In the genomic region with DNA sequence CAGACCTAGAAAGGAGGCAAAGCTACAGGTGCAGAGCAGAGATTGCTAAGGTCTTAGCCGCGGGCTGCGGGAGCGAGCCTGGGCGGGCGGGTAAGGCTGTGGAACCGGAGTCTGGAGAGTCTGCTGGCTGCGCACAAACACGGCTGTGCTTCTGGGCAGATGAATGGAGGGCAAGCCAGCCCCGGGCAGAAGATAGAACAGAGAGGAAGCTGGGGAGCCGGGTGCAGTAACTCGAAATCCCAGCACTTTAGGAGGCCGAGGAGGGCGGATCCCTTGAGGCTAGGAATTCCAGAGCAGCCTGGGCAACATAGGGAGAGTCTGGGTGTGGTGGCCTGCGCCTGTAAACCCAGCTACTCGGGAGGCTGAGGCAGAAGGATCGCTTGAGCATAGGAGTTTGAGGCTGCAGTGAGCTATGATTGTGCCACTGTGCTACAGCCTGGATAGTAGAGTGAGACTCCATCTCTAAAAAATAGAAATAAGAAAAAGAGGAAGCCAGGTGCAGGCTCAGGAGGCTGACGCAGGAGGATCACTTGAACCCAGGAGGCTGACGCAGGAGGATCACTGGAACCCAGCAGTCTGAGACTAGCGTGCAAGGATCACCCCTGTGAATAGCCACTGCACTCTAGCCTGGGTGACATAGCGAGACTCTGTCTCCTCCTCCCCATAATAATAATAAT, we compare ENCODE assay signal across 11 cellular contexts. TPM values are rescaled to one million over a fixed set of nuclear protein-coding genes. Genes with fewer than 3 reads are reported as not detected.
A peak's percentile ranks its signal among the peaks of the same experiment; 100 is the strongest.
DNase-seq lines count a peak whose midpoint lies in the region; ATAC-seq lines count a peak whose summit lies in the region.
"Had no signal": no experiment of that assay in that cellular context is flagged by ENCODE, and none has a peak within 500 bp of the region (broad histone marks: within the 10 kb centered on the region; RNA-seq: fewer than 3 reads in every experiment).

No MANE protein-coding gene starts in this region.

- no peak overlapping the region for H3K4ac ChIP-seq in mesendoderm (ENCODE audit: low read depth, low read length)

- H3K4me3 Mint-ChIP-seq in CD8-positive, alpha-beta memory T cell: peak overlapping the region in 5 of 7 donors; percentile 32 to 73 (median 38)
- peak overlapping the region; percentile 16 for H3K4me3 Mint-ChIP-seq in activated naive CD8-positive, alpha-beta T cell treated with anti-CD3 and anti-CD28 coated beads, Interleukin-2, amount 10 ng/mL, durations not matched to agents 7 days and 5 days

- ATAC-seq in activated naive CD8-positive, alpha-beta T cell treated with anti-CD3 and anti-CD28 coated beads, Interleukin-2, amount 10 ng/mL, durations not matched to agents 7 days and 5 days (ENCODE audit: low read depth): peak; percentile 1
- no peak for ATAC-seq in HG03521 (IDR thresholded peaks at IDR 0.05; ENCODE audit: unreplicated experiment)

- 0 out of 22 replicates have a peak, but pooled peaks cover 0 to 5% (median 0%) of the 10 kb centered on the region in 11 experiments for H3K36me3 ChIP-seq in BLaER1 treated with 17β-estradiol and CSF1 and Interleukin-3, amounts not matched to agents 10 nM and 100 nM
- H3K36me3 ChIP-seq in CD8-positive, alpha-beta memory T cell (ENCODE audit: insufficient read depth, low read length): no peaks in the 10 kb centered on the region
- no peaks in the 10 kb centered on the region for H3K36me3 ChIP-seq in mesendoderm (ENCODE audit: control insufficient read depth, insufficient read depth, low read length)
- H3K36me3 ChIP-seq: prostate gland had no signal

- peaks cover 8% of the 10 kb centered on the region for H3K79me2 ChIP-seq in mesendoderm (ENCODE audit: control insufficient read depth, insufficient read depth, low read length)

- peak overlapping the region in 10 of 11 experiments; percentile 27 to 66 (median 44); a peak in 17 of 22 replicates for H3K27ac ChIP-seq in BLaER1 treated with 17β-estradiol and CSF1 and Interleukin-3, amounts not matched to agents 10 nM and 100 nM
- H3K27ac ChIP-seq in CD8-positive, alpha-beta memory T cell (ENCODE audit: low read depth, low read length): no peak overlapping the region
- H3K27ac ChIP-seq in mesendoderm (ENCODE audit: low read depth, low read length): no peak overlapping the region
- H3K27ac ChIP-seq: prostate gland, SK-N-MC had no signal

- H3K4me1 ChIP-seq in BLaER1 treated with 17β-estradiol and CSF1 and Interleukin-3, amounts not matched to agents 10 nM and 100 nM: peaks cover 61 to 80% (median 68%) of the 10 kb centered on the region in 10 experiments
- peaks cover 81% of the 10 kb centered on the region for H3K4me1 ChIP-seq in CD8-positive, alpha-beta memory T cell (ENCODE audit: insufficient read depth, low read length)
- H3K4me1 ChIP-seq in mesendoderm (ENCODE audit: control insufficient read depth, low read depth, low read length): no peaks in the 10 kb centered on the region
- H3K4me1 ChIP-seq: prostate gland had no signal

- CTCF ChIA-PET in CD8-positive, alpha-beta memory T cell (lab: Charles Lee): interaction anchor here (0.8 to 6.6 kb wide), 8 partner anchors 8 to 56 kb away, joined by 3 to 56 read pairs (median 9); partner anchors contain the start of gene PITPNC1

- no peak overlapping the region for H2BK5ac ChIP-seq in mesendoderm (ENCODE audit: low read length)

- no peaks in the 10 kb centered on the region for H3K9me3 ChIP-seq in BLaER1 treated with 17β-estradiol and CSF1 and Interleukin-3, amounts not matched to agents 10 nM and 100 nM (replicated peaks in 1 of 11)
- no peaks in the 10 kb centered on the region for H3K9me3 ChIP-seq in CD8-positive, alpha-beta memory T cell (ENCODE audit: low read length)
- H3K9me3 ChIP-seq: prostate gland had no signal

- H3K4me1 Mint-ChIP-seq in CD8-positive, alpha-beta memory T cell: peaks cover 71 to 87% (median 85%) of the 10 kb centered on the region in 3 donors
- peaks cover 66% of the 10 kb centered on the region for H3K4me1 Mint-ChIP-seq in activated naive CD8-positive, alpha-beta T cell treated with anti-CD3 and anti-CD28 coated beads, Interleukin-2, amount 10 ng/mL, durations not matched to agents 7 days and 5 days

- peak overlapping the region in 8 of 11 experiments; percentile 5 to 35 (median 27); a peak in 9 of 22 replicates for H3K9ac ChIP-seq in BLaER1 treated with 17β-estradiol and CSF1 and Interleukin-3, amounts not matched to agents 10 nM and 100 nM
- no peak overlapping the region for H3K9ac ChIP-seq in mesendoderm (ENCODE audit: low read length)

- no peak overlapping the region for H4K8ac ChIP-seq in mesendoderm (ENCODE audit: low read depth, low read length)

- H4K20me1 ChIP-seq in BLaER1 treated with 17β-estradiol and CSF1 and Interleukin-3, amounts not matched to agents 10 nM and 100 nM: no peaks in the 10 kb centered on the region

- H2AK5ac ChIP-seq in mesendoderm (ENCODE audit: low read length): no peak overlapping the region

- no peaks in the 10 kb centered on the region for H3K9me3 Mint-ChIP-seq in CD8-positive, alpha-beta memory T cell
- H3K9me3 Mint-ChIP-seq in activated naive CD8-positive, alpha-beta T cell treated with anti-CD3 and anti-CD28 coated beads, Interleukin-2, amount 10 ng/mL, durations not matched to agents 7 days and 5 days: no peaks in the 10 kb centered on the region

- H3K4me2 ChIP-seq in BLaER1 treated with 17β-estradiol and CSF1 and Interleukin-3, amounts not matched to agents 10 nM and 100 nM: peak overlapping the region; percentile 39 to 81 (median 69)
- no peak overlapping the region for H3K4me2 ChIP-seq in mesendoderm (ENCODE audit: low read length)

- no peaks in the 10 kb centered on the region for H3K27me3 ChIP-seq in BLaER1 treated with 17β-estradiol and CSF1 and Interleukin-3, amounts not matched to agents 10 nM and 100 nM
- no peaks in the 10 kb centered on the region for H3K27me3 ChIP-seq in CD8-positive, alpha-beta memory T cell (ENCODE audit: insufficient read depth, low read length, poor library complexity, severe bottlenecking)
- no peaks in the 10 kb centered on the region for H3K27me3 ChIP-seq in mesendoderm (ENCODE audit: insufficient read depth, low read length, poor library complexity)

- peaks cover 0 to 2% of the 10 kb centered on the region in 2 donors for H3K27me3 Mint-ChIP-seq in CD8-positive, alpha-beta memory T cell
- no peaks in the 10 kb centered on the region for H3K27me3 Mint-ChIP-seq in activated naive CD8-positive, alpha-beta T cell treated with anti-CD3 and anti-CD28 coated beads, Interleukin-2, amount 10 ng/mL, durations not matched to agents 7 days and 5 days

- POLR2A ChIA-PET in CD8-positive, alpha-beta memory T cell (lab: Charles Lee): interaction anchor here (0.9 to 1.8 kb wide), 2 partner anchors 19 to 48 kb away, joined by 3 to 7 read pairs; no protein-coding TSS in a partner anchor
- POLR2A ChIA-PET in activated naive CD8-positive, alpha-beta T cell treated with anti-CD3 and anti-CD28 coated beads, Interleukin-2, amount 10 ng/mL, durations not matched to agents 7 days and 5 days (lab: Charles Lee): interaction anchor here (0.5 to 6.1 kb wide), 13 partner anchors 8 to 392 kb away, joined by 3 to 39 read pairs (median 13); partner anchors contain the start of genes BPTF and PITPNC1

- WGBS in mesendoderm (ENCODE audit: extremely low coverage, insufficient coverage, low lambda C conversion rate): no CpG with 5 or more reads among the region's 21 CpGs

- H3K56ac ChIP-seq in mesendoderm (ENCODE audit: low read length): no peak overlapping the region

- no peak overlapping the region for H3K18ac ChIP-seq in mesendoderm (ENCODE audit: low read length)

- H3K23ac ChIP-seq in mesendoderm (ENCODE audit: low read length): no peak overlapping the region

- H4K5ac ChIP-seq in mesendoderm (ENCODE audit: low read length): no peak overlapping the region

- no peak for DNase-seq in CD8-positive, alpha-beta memory T cell
- DNase-seq in activated naive CD8-positive, alpha-beta T cell treated with anti-CD3 and anti-CD28 coated beads, Interleukin-2, amount 10 ng/mL, durations not matched to agents 7 days and 5 days: no peak
- DNase-seq in mesendoderm (peak; percentile 36), foreskin melanocyte (no peak), HK-2 (ENCODE audit: unreplicated experiment) (no peak)
- DNase-seq: amniotic stem cell, NCI-H1436 treated with DMSO at 0.1 percent for 48 hours had no signal

- H3K36me3 Mint-ChIP-seq in CD8-positive, alpha-beta memory T cell: peaks cover 0 to 21% (median 3%) of the 10 kb centered on the region in 3 donors
- peaks cover 22% of the 10 kb centered on the region for H3K36me3 Mint-ChIP-seq in activated naive CD8-positive, alpha-beta T cell treated with anti-CD3 and anti-CD28 coated beads, Interleukin-2, amount 10 ng/mL, durations not matched to agents 7 days and 5 days

- no peak overlapping the region for H2BK120ac ChIP-seq in mesendoderm (ENCODE audit: low read depth, low read length)

- H2BK15ac ChIP-seq in mesendoderm (replicated peaks; ENCODE audit: low read depth): no peak overlapping the region

- peaks cover 9% of the 10 kb centered on the region for H3K79me1 ChIP-seq in mesendoderm (ENCODE audit: low read length)

- peak overlapping the region in 1 of 10 experiments; percentile 1; a peak in 1 of 20 replicates for H3K4me3 ChIP-seq in BLaER1 treated with 17β-estradiol and CSF1 and Interleukin-3, amounts not matched to agents 10 nM and 100 nM
- no peak overlapping the region for H3K4me3 ChIP-seq in CD8-positive, alpha-beta memory T cell (ENCODE audit: low read length)
- no peak overlapping the region for H3K4me3 ChIP-seq in mesendoderm (ENCODE audit: low read length)
- H3K4me3 ChIP-seq: prostate gland, SK-N-MC had no signal

- H3K27ac Mint-ChIP-seq in CD8-positive, alpha-beta memory T cell: peak overlapping the region; percentile 87 to 100 (median 98)
- H3K27ac Mint-ChIP-seq in activated naive CD8-positive, alpha-beta T cell treated with anti-CD3 and anti-CD28 coated beads, Interleukin-2, amount 10 ng/mL, durations not matched to agents 7 days and 5 days: peak overlapping the region; percentile 81

RNA-seq across cellular contexts. Expression of gene PITPNC1, which starts 56.3 kb away (rescaled TPM):
- 10 to 100 TPM; 43.1 to 45.1 TPM for total RNA-seq in CD8-positive, alpha-beta memory T cell
- polyA plus RNA-seq in CD8-positive, alpha-beta memory T cell: 163 TPM
- total RNA-seq in activated naive CD8-positive, alpha-beta T cell treated with anti-CD3 and anti-CD28 coated beads, Interleukin-2, amount 10 ng/mL, durations not matched to agents 7 days and 5 days: 100 to 1,000 TPM; 100 to 104 TPM
- polyA plus RNA-seq in mesendoderm (2013, experiment 1 of 2): 54.2 TPM
- 52.1 TPM for polyA plus RNA-seq in mesendoderm (2013, experiment 2 of 2)

Comparison
In these comparisons a context has a peak if more than half of its experiments do, and no peak if none do; other contexts are left out.
1. H3K27ac ChIP-seq: peak in BLaER1 treated with 17β-estradiol and CSF1 and Interleukin-3, amounts not matched to agents 10 nM and 100 nM (10 of 11); none in CD8-positive, alpha-beta memory T cell (single experiment) and mesendoderm (single experiment).